15 cellular contexts compared by ENCODE assay signal in the genomic region with DNA sequence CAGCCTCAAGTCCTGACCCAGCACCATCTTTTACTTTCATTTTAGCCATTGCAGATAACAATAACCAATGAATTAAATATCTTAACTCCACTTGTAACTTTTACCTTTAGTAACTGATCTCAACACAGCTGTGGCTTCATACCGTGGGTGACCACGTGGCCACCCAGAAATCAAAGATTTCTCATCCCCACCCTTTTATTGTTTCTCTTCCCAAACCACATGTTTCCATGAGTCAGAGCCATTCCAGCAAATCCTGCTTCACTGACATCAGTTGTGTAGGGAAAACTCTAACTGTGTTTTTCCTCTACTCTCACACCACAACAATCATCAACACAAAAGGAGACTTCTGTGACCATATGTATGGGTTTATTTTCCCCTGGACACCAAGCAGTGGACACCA. TPM values are rescaled to one million over a fixed set of nuclear protein-coding genes. Genes with fewer than 3 reads are reported as not detected.
DNase-seq lines count a peak whose midpoint lies in the region; ATAC-seq and TF ChIP-seq lines count a peak whose summit lies in the region.
"Had no signal": no experiment of that assay in that cellular context is flagged by ENCODE, and none has a peak within 500 bp of the region (broad histone marks: within the 10 kb centered on the region; RNA-seq: fewer than 3 reads in every experiment).

No MANE protein-coding gene starts in this region.

- H3K9me2 ChIP-seq in Karpas-422 (replicated peaks; ENCODE audit: insufficient read depth, low read length): no peaks in the 10 kb centered on the region

- peak overlapping the region; percentile 36 for H3K27ac Mint-ChIP-seq in Calu3 (ENCODE audit: unreplicated experiment)

- BruUV-seq in Calu3 (replicated peaks; lab: Mats Ljungman, UMichigan): no TSS peak

- H3K9ac ChIP-seq in Karpas-422 (ENCODE audit: low read length) (no peak overlapping the region), colonic mucosa (ENCODE audit: low read depth in 2 of 2, low read length in 2 of 2) (no peak overlapping the region)

- H3K27me3 ChIP-seq in Karpas-422 (ENCODE audit: low read length): no peaks in the 10 kb centered on the region
- no peaks in the 10 kb centered on the region for H3K27me3 ChIP-seq in colonic mucosa
- H3K27me3 ChIP-seq: esophagus squamous epithelium, testis had no signal

- no peak overlapping the region for H3K4me2 ChIP-seq in Karpas-422 (ENCODE audit: low read depth, low read length, poor library complexity, severe bottlenecking)

- no peaks in the 10 kb centered on the region for H3K36me3 Mint-ChIP-seq in Calu3 (ENCODE audit: insufficient read depth, unreplicated experiment)

- H3K4me3 Mint-ChIP-seq in Calu3 (ENCODE audit: low read depth, unreplicated experiment): no peak overlapping the region

- no peak overlapping the region for H2AFZ ChIP-seq in Karpas-422 (ENCODE audit: low read length)

- TF ChIP-seq CTCF in Calu3 (IDR thresholded peaks at IDR 0.05; ENCODE audit: unreplicated experiment) (no peak), colonic mucosa (IDR thresholded peaks at IDR 0.05) (no peak)

- no peaks in the 10 kb centered on the region for H3K36me3 ChIP-seq in Karpas-422 (ENCODE audit: insufficient read depth, low read length)
- no peaks in the 10 kb centered on the region for H3K36me3 ChIP-seq in colonic mucosa
- H3K36me3 ChIP-seq: esophagus squamous epithelium had no signal

- peaks cover 17% of the 10 kb centered on the region for H3K4me1 Mint-ChIP-seq in Calu3 (ENCODE audit: low read depth, unreplicated experiment)

- CTCF ChIA-PET in Calu3 (lab: Charles Lee): no interaction called here

- H3K4me3 ChIP-seq in Karpas-422 (ENCODE audit: low read length) (no peak overlapping the region), colonic mucosa (no peak overlapping the region)
- H3K4me3 ChIP-seq: esophagus squamous epithelium, GM12878, testis had no signal

- no peaks in the 10 kb centered on the region for H4K20me1 ChIP-seq in Karpas-422 (ENCODE audit: insufficient read depth, low read depth, low read length)

- H3K9me3 Mint-ChIP-seq in Calu3 (ENCODE audit: low read depth, unreplicated experiment): no peaks in the 10 kb centered on the region

- no peak for ATAC-seq in HG03045 (IDR thresholded peaks at IDR 0.05; ENCODE audit: unreplicated experiment)
- ATAC-seq: GM12878, left ventricle myocardium superior had no signal

- intact Hi-C loops in Calu3 (cut with micrococcal nuclease; ENCODE audit: unreplicated experiment): loop anchor here (2.0 kb wide), 1 partner anchor 93 kb away; no protein-coding TSS in a partner anchor
- intact Hi-C loops in colonic mucosa (cut with DNase I): no loop called here

- H3K27ac ChIP-seq in Karpas-422 (ENCODE audit: low read length): no peak overlapping the region
- no peak overlapping the region for H3K27ac ChIP-seq in substantia nigra (ENCODE audit: low read depth, low read length, poor library complexity, severe bottlenecking)
- no peak overlapping the region for H3K27ac ChIP-seq in colonic mucosa
- H3K27ac ChIP-seq: esophagus squamous epithelium, testis had no signal

- no peaks in the 10 kb centered on the region for H3K27me3 Mint-ChIP-seq in Calu3 (ENCODE audit: unreplicated experiment)

- H3K9me3 ChIP-seq in Karpas-422 (ENCODE audit: low read length) (no peaks in the 10 kb centered on the region), colonic mucosa (no peaks in the 10 kb centered on the region)
- H3K9me3 ChIP-seq: esophagus squamous epithelium, testis had no signal

- no peak for DNase-seq in Calu3
- DNase-seq in M059J (ENCODE audit: low read depth): peak; percentile 83
- DNase-seq in dermis blood vessel endothelial cell: peak; percentile 67
- peak; percentile 69 for DNase-seq in myocyte (ENCODE audit: low read depth)
- DNase-seq in Karpas-422: no peak
- DNase-seq in substantia nigra (lab: John Stamatoyannopoulos, UW): no peak
- DNase-seq in colonic mucosa: no peak
- DNase-seq: aorta, esophagus squamous epithelium, left ventricle myocardium superior, NCI-H1092 treated with DMSO at 0.1 percent for 48 hours, NCI-H82, testis had no signal

- no peaks in the 10 kb centered on the region for H3K79me2 ChIP-seq in Karpas-422 (ENCODE audit: low read length)

- H3K4me1 ChIP-seq in Karpas-422 (ENCODE audit: low read length) (no peaks in the 10 kb centered on the region), colonic mucosa (no peaks in the 10 kb centered on the region)

RNA-seq across cellular contexts. Expression of a gene that starts 25.1 kb away (rescaled TPM):
- total RNA-seq in Calu3 (2022) (not detected in 2 replicates), dermis blood vessel endothelial cell (not detected in 2 replicates), myocyte (not detected in 2 replicates), colonic mucosa (not detected)
- not detected in 2 replicates for total RNA-seq in M059J (2014; rRNA removed; shearing (Covaris generic))
- polyA plus RNA-seq in myocyte (2012): not detected
- not detected in 2 replicates for total RNA-seq in Karpas-422 (2014; rRNA removed; shearing (Covaris generic); ENCODE audit: low replicate concordance)
- total RNA-seq: aorta, esophagus squamous epithelium, left ventricle myocardium superior had no signal
- polyA plus RNA-seq: aorta had no signal

RNA-seq across cellular contexts. Expression of a gene that starts 38.2 kb away (rescaled TPM):
- 7.7 and 10.8 TPM in 2 replicates for total RNA-seq in Calu3 (2022)
- 1.8 and 2.1 TPM in 2 replicates for total RNA-seq in M059J (2014; rRNA removed; shearing (Covaris generic))
- total RNA-seq in dermis blood vessel endothelial cell: 23.6 and 33.2 TPM in 2 replicates
- total RNA-seq in myocyte: 2.5 and 2.7 TPM in 2 replicates
- 0.40 TPM for polyA plus RNA-seq in myocyte (2012)
- total RNA-seq in Karpas-422 (2014; rRNA removed; shearing (Covaris generic); ENCODE audit: low replicate concordance): not detected in 2 replicates
- total RNA-seq in colonic mucosa: 10 to 100 TPM in 1 of 2 donors, 1 to 10 TPM in 1; 8.4 to 16.0 TPM

Comparison
In these comparisons a context has a peak if more than half of its experiments do, and no peak if none do; other contexts are left out.
1. DNase-seq: peak in M059J (single experiment), dermis blood vessel endothelial cell (single experiment) and myocyte (single experiment); none in Calu3 (single experiment), Karpas-422 (single experiment), substantia nigra (0 of 49) and colonic mucosa (single experiment).